Comparison of ENCODE assay signal across 11 cellular contexts in genomic region chr1:211920141-211920572, GRCh38.
DNase-seq lines count a peak whose midpoint lies in the region; ATAC-seq and TF ChIP-seq lines count a peak whose summit lies in the region.
"Had no signal": no experiment of that assay in that cellular context is flagged by ENCODE, and none has a peak within 500 bp of the region (broad histone marks: within the 10 kb centered on the region; RNA-seq: fewer than 3 reads in every experiment).

No MANE protein-coding gene starts in this region.

- H3K27me3 ChIP-seq in adrenal gland (no peaks in the 10 kb centered on the region), right atrium auricular region (no peaks in the 10 kb centered on the region), subcutaneous abdominal adipose tissue (ENCODE audit: control insufficient read depth in 5 of 5, insufficient read depth in 4 of 5, low read length in 5 of 5) (no peaks in the 10 kb centered on the region)

- no peak overlapping the region for H3K9ac ChIP-seq in subcutaneous abdominal adipose tissue (ENCODE audit: low read length in 5 of 5)
- H3K9ac ChIP-seq: KMS-11 had no signal

- ATAC-seq in GM18505 (IDR thresholded peaks at IDR 0.05; ENCODE audit: unreplicated experiment), result no peak

- WGBS in adrenal gland, 4 donors, result 22 to 31% (median 23%) methylated on average over 5 of the region's 5 CpGs

- no peak for TF ChIP-seq POLR2A in adrenal gland (IDR thresholded peaks at IDR 0.05)
- no peak for TF ChIP-seq POLR2A in GM18505 (IDR thresholded peaks at IDR 0.05; ENCODE audit: borderline replicate concordance, extremely low read depth, insufficient read depth, insufficient read length)

- H3K4me1 ChIP-seq in adrenal gland (replicated peaks in 1 of 2) (peaks cover 8 to 39% of the 10 kb centered on the region in 2 donors), right atrium auricular region (peaks cover 3 to 13% of the 10 kb centered on the region in 2 donors), subcutaneous abdominal adipose tissue (ENCODE audit: control insufficient read depth in 5 of 5, insufficient read depth in 5 of 5, low read length in 5 of 5) (peaks cover 2 to 41% (median 29%) of the 10 kb centered on the region in 5 donors)

- H3K4me3 ChIP-seq in LNCaP clone FGC (ENCODE audit: low read depth, low read length), result no peak overlapping the region
- no peak overlapping the region for H3K4me3 ChIP-seq in adrenal gland
- H3K4me3 ChIP-seq in right atrium auricular region, result no peak overlapping the region
- H3K4me3 ChIP-seq in subcutaneous abdominal adipose tissue (ENCODE audit: low read depth in 1 of 5, low read length in 5 of 5), result no peak overlapping the region

- peak overlapping the region in 4 of 5 donors; percentile 32 to 85 (median 60) for H3K27ac ChIP-seq in adrenal gland
- peak overlapping the region; percentile 10 to 63 for H3K27ac ChIP-seq in right atrium auricular region
- peak overlapping the region; percentile 71 for H3K27ac ChIP-seq in subcutaneous abdominal adipose tissue (ENCODE audit: low read depth, low read length)
- H3K27ac ChIP-seq: KMS-11 had no signal

- H3K9me3 ChIP-seq in adrenal gland (replicated peaks in 1 of 3), result no peaks in the 10 kb centered on the region
- H3K9me3 ChIP-seq in right atrium auricular region, result no peaks in the 10 kb centered on the region
- H3K9me3 ChIP-seq in subcutaneous abdominal adipose tissue (ENCODE audit: control insufficient read depth in 5 of 5, low read length in 5 of 5), result no peaks in the 10 kb centered on the region

- TF ChIP-seq CTCF in LNCaP clone FGC (IDR thresholded peaks at IDR 0.05; ENCODE audit: control insufficient read depth, extremely low read depth, insufficient read depth), result no peak
- TF ChIP-seq CTCF in adrenal gland (IDR thresholded peaks at IDR 0.05), result no peak
- TF ChIP-seq CTCF in right atrium auricular region (IDR thresholded peaks at IDR 0.05), result no peak

- H3K36me3 ChIP-seq in adrenal gland (replicated peaks in 1 of 2), result no peaks in the 10 kb centered on the region
- no peaks in the 10 kb centered on the region for H3K36me3 ChIP-seq in right atrium auricular region
- no peaks in the 10 kb centered on the region for H3K36me3 ChIP-seq in subcutaneous abdominal adipose tissue (ENCODE audit: control insufficient read depth in 5 of 5, insufficient read depth in 5 of 5, low read length in 5 of 5)

- DNase-seq in LNCaP clone FGC (ENCODE audit: low read depth) (peak; percentile 96), adrenal gland (peak; percentile 63 to 87 (median 77)), right atrium auricular region (ENCODE audit: low spot score) (no peak), NCI-H1930 (lab: John Stamatoyannopoulos, UW) (no peak), DMS 273 (lab: John Stamatoyannopoulos, UW; ENCODE audit: unreplicated experiment) (no peak)
- DNase-seq: activated CD4-positive, alpha-beta memory T cell treated with anti-CD3 and anti-CD28 coated beads, Interleukin-2, amount 10 ng/mL, durations not matched to agents 7 days and 5 days; hypothalamus; SHP77 treated with DMSO at 0.1 percent for 48 hours had no signal

- intact Hi-C loops in adrenal gland (cut with DNase I), result no loop called here

Comparison
In these comparisons a context has a peak if more than half of its experiments do, and no peak if none do; other contexts are left out.
1. DNase-seq: peak in LNCaP clone FGC (single experiment) and adrenal gland (7 of 7); none in right atrium auricular region (single experiment), NCI-H1930 (0 of 2) and DMS 273 (single experiment).
2. Peak in every context shown above with its lines, with median percentiles within 50 percentile points of each other: H3K27ac ChIP-seq.